Comparison of ENCODE assay signal across 9 cellular contexts in the genomic region with DNA sequence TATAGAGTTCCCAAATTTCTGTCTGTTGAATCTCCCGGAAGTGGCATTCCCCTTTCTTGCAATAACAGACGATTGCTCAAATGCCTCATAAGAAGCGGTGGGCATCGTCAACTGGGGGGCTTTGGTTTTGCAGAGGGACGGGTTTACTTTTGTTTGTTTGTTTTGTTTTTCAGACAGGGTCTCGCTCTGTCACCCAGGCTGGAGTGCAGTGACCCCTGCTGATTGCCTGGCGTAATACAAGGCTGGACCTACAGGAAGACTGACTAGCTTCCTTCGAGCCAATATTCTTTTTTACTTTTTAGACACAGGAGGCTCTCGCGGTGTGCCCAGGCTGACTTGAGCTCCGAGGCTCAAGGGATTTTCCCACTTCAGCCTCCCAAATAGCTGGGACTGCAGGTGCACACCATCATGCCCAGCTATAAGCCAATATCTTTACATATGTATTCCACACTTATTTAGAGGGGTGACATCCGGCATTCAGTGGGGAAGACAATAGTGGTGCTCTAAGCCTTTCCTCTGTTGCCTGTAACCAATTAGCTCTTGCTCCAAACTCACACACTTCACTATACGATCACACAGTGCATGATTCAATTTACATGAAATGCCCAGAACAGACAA. TPM values are rescaled to one million over a fixed set of nuclear protein-coding genes. Genes with fewer than 3 reads are reported as not detected.
DNase-seq lines count a peak whose midpoint lies in the region; ATAC-seq and TF ChIP-seq lines count a peak whose summit lies in the region.
"Had no signal": no experiment of that assay in that cellular context is flagged by ENCODE, and none has a peak within 500 bp of the region (broad histone marks: within the 10 kb centered on the region; RNA-seq: fewer than 3 reads in every experiment).

No MANE protein-coding gene starts in this region.

- peak; percentile 40 for ATAC-seq in CD8-positive, alpha-beta T cell
- ATAC-seq in GM19043 (IDR thresholded peaks at IDR 0.05; ENCODE audit: low read depth, unreplicated experiment) (peak; percentile 60), HG03175 (IDR thresholded peaks at IDR 0.05; ENCODE audit: unreplicated experiment) (peak; percentile 72)

- no peaks in the 10 kb centered on the region for H3K36me3 Mint-ChIP-seq in CD8-positive, alpha-beta T cell
- H3K36me3 Mint-ChIP-seq in nephron (ENCODE audit: low read depth): no peaks in the 10 kb centered on the region

- peaks cover 23% of the 10 kb centered on the region for H3K27me3 Mint-ChIP-seq in CD8-positive, alpha-beta T cell (ENCODE audit: low read depth)
- peaks cover 15% of the 10 kb centered on the region for H3K27me3 Mint-ChIP-seq in nephron (ENCODE audit: low read depth)

- no peaks in the 10 kb centered on the region for H3K4me1 ChIP-seq in CD8-positive, alpha-beta T cell (ENCODE audit: insufficient read depth, low read length)

- no peaks in the 10 kb centered on the region for H3K79me2 ChIP-seq in SU-DHL-6 (ENCODE audit: insufficient read depth, low read length)

- H3K4me3 Mint-ChIP-seq in CD8-positive, alpha-beta T cell: no peak overlapping the region
- peak overlapping the region in 1 of 3 experiments; percentile 27 for H3K4me3 Mint-ChIP-seq in nephron

- H3K9me2 ChIP-seq in SU-DHL-6 (replicated peaks; ENCODE audit: insufficient read depth, low read length): no peaks in the 10 kb centered on the region

- peak overlapping the region; percentile 30 for H3K4me2 ChIP-seq in SU-DHL-6 (ENCODE audit: low read depth, low read length, poor library complexity, severe bottlenecking)

- H3F3A ChIP-seq in SU-DHL-6 (ENCODE audit: insufficient read depth): no peaks in the 10 kb centered on the region

- no peak overlapping the region for H3K4me3 ChIP-seq in CD8-positive, alpha-beta T cell (ENCODE audit: low read depth, low read length)
- H3K4me3 ChIP-seq in SU-DHL-6 (ENCODE audit: insufficient read depth, low read length, poor library complexity, severe bottlenecking): no peak overlapping the region
- H3K4me3 ChIP-seq: SJSA1 had no signal

- peak in 3 of 7 experiments; percentile 4 to 21 (median 16) for DNase-seq in CD8-positive, alpha-beta T cell
- peak; percentile 18 for DNase-seq in cerebellar cortex (ENCODE audit: low spot score)
- no peak for DNase-seq in NCI-H2171 (lab: John Stamatoyannopoulos, UW)
- DNase-seq in NCI-H128 (lab: John Stamatoyannopoulos, UW; ENCODE audit: unreplicated experiment): no peak

- peak; percentile 26 for TF ChIP-seq CTCF in CD8-positive, alpha-beta T cell (IDR thresholded peaks at IDR 0.05)
- peak; percentile 66 for TF ChIP-seq CTCF in SU-DHL-6 (IDR thresholded peaks at IDR 0.05; ENCODE audit: insufficient read depth, low read length, poor library complexity, severe bottlenecking)
- peak; percentile 47 to 48 (median 48) for TF ChIP-seq CTCF in nephron (IDR thresholded peaks at IDR 0.05; ENCODE audit: unreplicated experiment in 3 of 3)

- peaks cover 10% of the 10 kb centered on the region for H3K4me1 Mint-ChIP-seq in CD8-positive, alpha-beta T cell (ENCODE audit: low read depth)
- H3K4me1 Mint-ChIP-seq in nephron: peaks cover 58% of the 10 kb centered on the region

- H3K27ac Mint-ChIP-seq in CD8-positive, alpha-beta T cell: no peak overlapping the region
- H3K27ac Mint-ChIP-seq in nephron: peak overlapping the region; percentile 96 to 98 (median 96)

- H3K9me3 ChIP-seq in CD8-positive, alpha-beta T cell (ENCODE audit: low read length): no peaks in the 10 kb centered on the region
- no peaks in the 10 kb centered on the region for H3K9me3 ChIP-seq in SU-DHL-6 (ENCODE audit: insufficient read depth, low read length)
- H3K9me3 ChIP-seq: SJSA1 had no signal

- POLR2A ChIA-PET in CD8-positive, alpha-beta T cell (lab: Charles Lee): no interaction called here

- CTCF ChIA-PET in CD8-positive, alpha-beta T cell (lab: Charles Lee): interaction anchor here (1.7 kb wide), 2 partner anchors 9 to 14 kb away, joined by 4 to 9 read pairs; no protein-coding TSS in a partner anchor

- H3K27me3 ChIP-seq in CD8-positive, alpha-beta T cell (ENCODE audit: insufficient read depth, low read length): no peaks in the 10 kb centered on the region
- no peaks in the 10 kb centered on the region for H3K27me3 ChIP-seq in SU-DHL-6 (ENCODE audit: low read length)
- H3K27me3 ChIP-seq: SJSA1 had no signal

- H3K9ac ChIP-seq in SU-DHL-6 (ENCODE audit: low read length): no peak overlapping the region

- no peaks in the 10 kb centered on the region for H4K20me1 ChIP-seq in SU-DHL-6 (ENCODE audit: low read depth, low read length)

- no peak overlapping the region for H2AFZ ChIP-seq in SU-DHL-6 (ENCODE audit: low read depth, low read length, severe bottlenecking)

- intact Hi-C loops in CD8-positive, alpha-beta T cell (cut with DNase I, micrococcal nuclease): loop anchor here (1.0 to 10.0 kb wide), 5 partner anchors 245 to 1508 kb away; no protein-coding TSS in a partner anchor

- H3K27ac ChIP-seq in CD8-positive, alpha-beta T cell (ENCODE audit: low read depth, low read length): no peak overlapping the region
- H3K27ac ChIP-seq in SU-DHL-6 (ENCODE audit: low read depth, low read length): no peak overlapping the region
- H3K27ac ChIP-seq: SJSA1 had no signal

- no peaks in the 10 kb centered on the region for H3K36me3 ChIP-seq in CD8-positive, alpha-beta T cell (ENCODE audit: insufficient read depth, low read length)
- H3K36me3 ChIP-seq in SU-DHL-6 (ENCODE audit: low read length): no peaks in the 10 kb centered on the region
- H3K36me3 ChIP-seq: SJSA1 had no signal

- H3K9me3 Mint-ChIP-seq in CD8-positive, alpha-beta T cell: no peaks in the 10 kb centered on the region
- no peaks in the 10 kb centered on the region for H3K9me3 Mint-ChIP-seq in nephron

RNA-seq across cellular contexts. Expression of gene FHIP2A, which starts 58.1 kb away (rescaled TPM):
- total RNA-seq in CD8-positive, alpha-beta T cell: 10 to 100 TPM; 62.0 to 66.4 TPM

RNA-seq across cellular contexts. Expression of gene TRUB1, which starts 58.3 kb away (rescaled TPM):
- total RNA-seq in CD8-positive, alpha-beta T cell: 1 to 10 TPM; 7.7 to 9.7 TPM
